Comparison of ENCODE assay signal across 11 cellular contexts in the genomic region with DNA sequence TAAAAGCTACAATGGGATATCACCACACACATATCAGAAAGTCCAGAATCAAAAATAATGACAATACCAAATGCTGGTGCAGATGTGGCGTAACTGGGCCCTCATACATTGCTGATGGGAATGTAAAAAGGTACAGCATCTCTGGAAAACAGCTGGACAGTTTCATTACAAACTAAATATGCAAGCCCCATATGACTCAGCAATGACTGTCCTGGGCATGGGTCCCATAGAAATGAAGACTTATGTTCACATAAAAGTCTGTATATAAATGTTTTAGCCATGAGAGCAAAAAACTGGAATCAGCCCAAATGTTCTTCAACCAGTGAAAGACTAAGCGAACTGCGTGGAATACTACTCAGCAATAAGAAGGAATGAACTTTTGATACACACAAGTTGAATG. TPM values are rescaled to one million over a fixed set of nuclear protein-coding genes. Genes with fewer than 3 reads are reported as not detected.
DNase-seq lines count a peak whose midpoint lies in the region; ATAC-seq and TF ChIP-seq lines count a peak whose summit lies in the region.
"Had no signal": no experiment of that assay in that cellular context is flagged by ENCODE, and none has a peak within 500 bp of the region (broad histone marks: within the 10 kb centered on the region; RNA-seq: fewer than 3 reads in every experiment).

No MANE protein-coding gene starts in this region.

- CTCF ChIA-PET in CD8-positive, alpha-beta T cell (lab: Charles Lee), result no interaction called here

- ATAC-seq in RWPE2 (ENCODE audit: low read depth), result peak; percentile 65
- no peak for ATAC-seq in HG02973 (IDR thresholded peaks at IDR 0.05; ENCODE audit: unreplicated experiment)
- ATAC-seq in CD8-positive, alpha-beta T cell, result no peak

- in situ Hi-C loops in transverse colon (cut with MboI; ENCODE audit: low pct_ligation_motif_present in 1 of 4, low pct_unique_long_range_greater_than_20kb in 1 of 4, low sequenced_read_pairs in 3 of 4), result no loop called here

- H3K4me1 ChIP-seq in RWPE2 (ENCODE audit: insufficient read depth, poor library complexity, severe bottlenecking) (peaks cover 10% of the 10 kb centered on the region), transverse colon (peaks cover 0 to 5% (median 0%) of the 10 kb centered on the region in 4 donors)
- no peaks in the 10 kb centered on the region for H3K4me1 ChIP-seq in CD8-positive, alpha-beta T cell (ENCODE audit: insufficient read depth, low read length)

- no peaks in the 10 kb centered on the region for H3K36me3 ChIP-seq in RWPE2 (ENCODE audit: low read depth)
- H3K36me3 ChIP-seq in transverse colon, result no peaks in the 10 kb centered on the region
- H3K36me3 ChIP-seq in CD8-positive, alpha-beta T cell (ENCODE audit: insufficient read depth, low read length), result no peaks in the 10 kb centered on the region

- no peak overlapping the region for H3K4me3 Mint-ChIP-seq in CD8-positive, alpha-beta T cell
- H3K4me3 Mint-ChIP-seq: activated CD4-positive, alpha-beta T cell treated with anti-CD3 and anti-CD28 coated beads for 36 hours had no signal

- H3K27me3 Mint-ChIP-seq in CD8-positive, alpha-beta T cell (ENCODE audit: low read depth), result no peaks in the 10 kb centered on the region
- H3K27me3 Mint-ChIP-seq: activated CD4-positive, alpha-beta T cell treated with anti-CD3 and anti-CD28 coated beads for 36 hours had no signal

- H3K27ac Mint-ChIP-seq in CD8-positive, alpha-beta T cell, result no peak overlapping the region
- H3K27ac Mint-ChIP-seq: activated CD4-positive, alpha-beta T cell treated with anti-CD3 and anti-CD28 coated beads for 36 hours had no signal

- H3K9me3 Mint-ChIP-seq in CD8-positive, alpha-beta T cell, result no peaks in the 10 kb centered on the region

- H3K27me3 ChIP-seq in RWPE2 (ENCODE audit: insufficient read depth, poor library complexity, severe bottlenecking), result no peaks in the 10 kb centered on the region
- H3K27me3 ChIP-seq in transverse colon, result no peaks in the 10 kb centered on the region
- H3K27me3 ChIP-seq in CD8-positive, alpha-beta T cell (ENCODE audit: insufficient read depth, low read length), result no peaks in the 10 kb centered on the region

- intact Hi-C loops in transverse colon (cut with DNase I; ENCODE audit: low total_unique reads), result no loop called here
- intact Hi-C loops in CD8-positive, alpha-beta T cell (cut with DNase I, micrococcal nuclease), result no loop called here

- POLR2A ChIA-PET in CD8-positive, alpha-beta T cell (lab: Charles Lee), result no interaction called here

- no peak for TF ChIP-seq POLR2A in transverse colon (IDR thresholded peaks at IDR 0.05)

- WGBS in transverse colon (ENCODE audit: low coverage in 1 of 2), 2 donors, result 37 to 53% methylated on average over 3 of the region's 3 CpGs

- TF ChIP-seq CTCF in RWPE2 (IDR thresholded peaks at IDR 0.05; ENCODE audit: poor library complexity, severe bottlenecking), result no peak
- no peak for TF ChIP-seq CTCF in fibroblast of pulmonary artery (IDR thresholded peaks at IDR 0.05; ENCODE audit: low read length, missing control alignments)
- no peak for TF ChIP-seq CTCF in transverse colon (IDR thresholded peaks at IDR 0.05)
- no peak for TF ChIP-seq CTCF in CD8-positive, alpha-beta T cell (IDR thresholded peaks at IDR 0.05)

- H3K4me3 ChIP-seq in RWPE2 (ENCODE audit: severe bottlenecking) (no peak overlapping the region), fibroblast of pulmonary artery (replicated peaks; ENCODE audit: low read depth, low read length) (no peak overlapping the region), transverse colon (no peak overlapping the region)
- no peak overlapping the region for H3K4me3 ChIP-seq in CD8-positive, alpha-beta T cell (ENCODE audit: low read depth, low read length)

- peak overlapping the region; percentile 30 for H3K27ac ChIP-seq in RWPE2 (ENCODE audit: poor library complexity, severe bottlenecking)
- peak overlapping the region in 1 of 4 donors; percentile 50 for H3K27ac ChIP-seq in transverse colon
- H3K27ac ChIP-seq in CD8-positive, alpha-beta T cell (ENCODE audit: low read depth, low read length), result no peak overlapping the region
- H3K27ac ChIP-seq: 22Rv1 had no signal

- no peaks in the 10 kb centered on the region for H3K4me1 Mint-ChIP-seq in CD8-positive, alpha-beta T cell (ENCODE audit: low read depth)

- H3K9me3 ChIP-seq in RWPE2 (ENCODE audit: severe bottlenecking) (no peaks in the 10 kb centered on the region), transverse colon (no peaks in the 10 kb centered on the region)
- H3K9me3 ChIP-seq in CD8-positive, alpha-beta T cell (ENCODE audit: low read length), result no peaks in the 10 kb centered on the region

- no peak for TF ChIP-seq EP300 in transverse colon (IDR thresholded peaks at IDR 0.05; ENCODE audit: low read depth)

- no peaks in the 10 kb centered on the region for H3K36me3 Mint-ChIP-seq in CD8-positive, alpha-beta T cell

- peak; percentile 35 for DNase-seq in DMS 273 (lab: John Stamatoyannopoulos, UW; ENCODE audit: unreplicated experiment)
- DNase-seq in DMS 273 treated with DMSO at 0.1 percent for 48 hours (lab: John Stamatoyannopoulos, UW), result no peak
- no peak for DNase-seq in RWPE2 (ENCODE audit: low spot score)
- DNase-seq in fibroblast of pulmonary artery (ENCODE audit: low read depth), result peak; percentile 98
- peak; percentile 20 for DNase-seq in transverse colon
- no peak for DNase-seq in activated CD4-positive, alpha-beta T cell treated with anti-CD3 and anti-CD28 coated beads for 1 hour
- DNase-seq in CD8-positive, alpha-beta T cell, result no peak
- DNase-seq: activated CD4-positive, alpha-beta T cell treated with anti-CD3 and anti-CD28 coated beads for 36 hours; KG1 had no signal

RNA-seq across cellular contexts. Expression of a gene that starts 56.7 kb away (rescaled TPM):
- 1 to 10 TPM in 1 of 4 donors, under 1 TPM in 1, not detected in 2; 0.41 to 1.1 TPM for total RNA-seq in transverse colon
- under 1 TPM; 0.14 to 0.27 TPM for total RNA-seq in CD8-positive, alpha-beta T cell

Comparison
In these comparisons a context has a peak if more than half of its experiments do, and no peak if none do; other contexts are left out.
1. DNase-seq: peak in DMS 273 (single experiment), fibroblast of pulmonary artery (single experiment) and transverse colon (single experiment); none in DMS 273 treated with DMSO at 0.1 percent for 48 hours (single experiment), RWPE2 (single experiment), activated CD4-positive, alpha-beta T cell treated with anti-CD3 and anti-CD28 coated beads for 1 hour (single experiment) and CD8-positive, alpha-beta T cell (0 of 7).